Comparison of ENCODE assay signal across 8 cellular contexts in genomic region chr7:73841689-73842247, GRCh38. TPM values are rescaled to one million over a fixed set of nuclear protein-coding genes. Genes with fewer than 3 reads are reported as not detected.
DNase-seq lines count a peak whose midpoint lies in the region; ATAC-seq and TF ChIP-seq lines count a peak whose summit lies in the region.

No MANE protein-coding gene starts in this region.

- no peak for ATAC-seq in CD4-positive, alpha-beta T cell (ENCODE audit: poor library complexity)
- no peak for ATAC-seq in naive B cell (ENCODE audit: low read depth in 2 of 2)

- TF ChIP-seq CTCF in CD4-positive, alpha-beta T cell (IDR thresholded peaks at IDR 0.05), result no peak

- DNase-seq in CD4-positive, alpha-beta T cell, result no peak
- DNase-seq in LoVo (ENCODE audit: low spot score), result peak; percentile 63
- DNase-seq in ecto neural progenitor cell (ENCODE audit: low spot score), result peak; percentile 67
- DNase-seq in naive B cell, result no peak
- DNase-seq in NCI-H1694 (lab: John Stamatoyannopoulos, UW), result no peak
- DNase-seq in OCI-M1 (lab: John Stamatoyannopoulos, UW), result no peak
- no peak for DNase-seq in NCI-H526 treated with DMSO at 0.1 percent for 48 hours (lab: John Stamatoyannopoulos, UW)
- no peak for DNase-seq in NCI-H1417 (lab: John Stamatoyannopoulos, UW)

- no peaks in the 10 kb centered on the region for H3K9me3 ChIP-seq in CD4-positive, alpha-beta T cell (ENCODE audit: control insufficient read depth, low read length)

- no peak overlapping the region for H3K27ac ChIP-seq in CD4-positive, alpha-beta T cell (ENCODE audit: low read depth, low read length)

- H3K27me3 ChIP-seq in CD4-positive, alpha-beta T cell (ENCODE audit: control insufficient read depth, insufficient read depth, low read length), result no peaks in the 10 kb centered on the region

- peak overlapping the region; percentile 90 for H3K4me3 Mint-ChIP-seq in CD4-positive, alpha-beta T cell
- H3K4me3 Mint-ChIP-seq in naive B cell, result peak overlapping the region; percentile 78 to 91 (median 88)

- peak overlapping the region; percentile 61 for H3K27ac Mint-ChIP-seq in CD4-positive, alpha-beta T cell
- H3K27ac Mint-ChIP-seq in naive B cell, result peak overlapping the region in 1 of 6 donors; percentile 56

- POLR2A ChIA-PET in CD4-positive, alpha-beta T cell (lab: Charles Lee), result interaction anchor here (0.9 to 1.6 kb wide), 5 partner anchors 9 to 124 kb away, joined by 3 to 14 read pairs (median 4); partner anchors contain the start of gene ABHD11

- intact Hi-C loops in CD4-positive, alpha-beta T cell (cut with DNase I, micrococcal nuclease), result loop anchor here in 1 of 2 experiments (2.0 to 5.0 kb wide), 2 partner anchors 101 to 174 kb away; partner anchors contain the start of gene VPS37D

- no peaks in the 10 kb centered on the region for H3K27me3 Mint-ChIP-seq in CD4-positive, alpha-beta T cell
- no peaks in the 10 kb centered on the region for H3K27me3 Mint-ChIP-seq in naive B cell

- no peaks in the 10 kb centered on the region for H3K9me3 Mint-ChIP-seq in CD4-positive, alpha-beta T cell
- no peaks in the 10 kb centered on the region for H3K9me3 Mint-ChIP-seq in naive B cell

- H3K4me1 Mint-ChIP-seq in CD4-positive, alpha-beta T cell (ENCODE audit: low read depth), result peaks cover 14% of the 10 kb centered on the region
- H3K4me1 Mint-ChIP-seq in naive B cell, result peaks cover 19 to 43% (median 33%) of the 10 kb centered on the region in 3 donors

- H3K36me3 Mint-ChIP-seq in CD4-positive, alpha-beta T cell (ENCODE audit: low read depth), result no peaks in the 10 kb centered on the region
- H3K36me3 Mint-ChIP-seq in naive B cell, result no peaks in the 10 kb centered on the region

- CTCF ChIA-PET in CD4-positive, alpha-beta T cell (lab: Charles Lee), result interaction anchor here (1.2 to 1.6 kb wide), 2 partner anchors 14 to 235 kb away, joined by 3 to 4 read pairs; no protein-coding TSS in a partner anchor

RNA-seq across cellular contexts. Expression of gene METTL27, which starts 0.5 kb away (rescaled TPM):
- total RNA-seq in CD4-positive, alpha-beta T cell, result 1 to 10 TPM; 1.6 to 2.1 TPM
- 1 to 10 TPM in 3 of 6 donors, under 1 TPM in 1, not detected in 2; 0.61 to 3.9 (median 1.6) TPM for polyA plus RNA-seq in naive B cell (ENCODE audit: low read depth in 6 of 6)

RNA-seq across cellular contexts. Expression of gene CLDN4, which starts 11.0 kb away (rescaled TPM):
- under 1 TPM; 0.05 to 0.14 TPM for total RNA-seq in CD4-positive, alpha-beta T cell
- polyA plus RNA-seq in naive B cell (ENCODE audit: low read depth in 6 of 6), result under 1 TPM in 2 of 6 donors, not detected in 4; 0.08 to 0.13 TPM

RNA-seq across cellular contexts. Expression of gene TMEM270, which starts 19.2 kb away (rescaled TPM):
- total RNA-seq in CD4-positive, alpha-beta T cell, result not detected
- polyA plus RNA-seq in naive B cell (ENCODE audit: low read depth in 6 of 6), result not detected

Comparison
In these comparisons a context has a peak if more than half of its experiments do, and no peak if none do; other contexts are left out.
1. DNase-seq: peak in LoVo (single experiment) and ecto neural progenitor cell (single experiment); none in CD4-positive, alpha-beta T cell (0 of 10), naive B cell (single experiment), NCI-H1694 (single experiment), OCI-M1 (single experiment), NCI-H526 treated with DMSO at 0.1 percent for 48 hours (single experiment) and NCI-H1417 (0 of 3).